1 cellular context compared by ENCODE assay signal in genomic region chr13:43894438-43894837, GRCh38.
TF ChIP-seq lines count a peak whose summit lies in the region.

No MANE protein-coding gene starts in this region.

TF ChIP-seq in IMR-90, 13 proteins besides CTCF, POLR2A, EP300 and RAD21:
- no peak for TF ChIP-seq RCOR1 (IDR thresholded peaks at IDR 0.05; ENCODE audit: insufficient replicate concordance, low read length)
- no peak for TF ChIP-seq BHLHE40 (IDR thresholded peaks at IDR 0.05; ENCODE audit: low read depth, low read length)
- no peak for TF ChIP-seq CHD1 (IDR thresholded peaks at IDR 0.05; ENCODE audit: low read depth, low read length)
- no peak for TF ChIP-seq RFX5 (IDR thresholded peaks at IDR 0.05; ENCODE audit: low read depth, low read length)
- TF ChIP-seq FOS (IDR thresholded peaks at IDR 0.05; ENCODE audit: low read depth, low read length): no peak
- no peak for TF ChIP-seq SMC3 (IDR thresholded peaks at IDR 0.05; ENCODE audit: low read depth, low read length)
- TF ChIP-seq MAZ (IDR thresholded peaks at IDR 0.05; ENCODE audit: borderline replicate concordance, low read depth, low read length): no peak
- TF ChIP-seq MAFK (IDR thresholded peaks at IDR 0.05; ENCODE audit: low read depth, low read length): no peak
- TF ChIP-seq USF2 (IDR thresholded peaks at IDR 0.05; ENCODE audit: low read depth, low read length): no peak
- no peak for TF ChIP-seq MXI1 (IDR thresholded peaks at IDR 0.05; ENCODE audit: borderline replicate concordance, low read depth, low read length)
- TF ChIP-seq ELK1 (IDR thresholded peaks at IDR 0.05; ENCODE audit: borderline replicate concordance, low read depth, low read length): no peak
- no peak for TF ChIP-seq NFE2L2 (IDR thresholded peaks at IDR 0.05; ENCODE audit: low read depth, low read length)
